9 cellular contexts compared by ENCODE assay signal in genomic region chr2:27322301-27322765, GRCh38. TPM values are rescaled to one million over a fixed set of nuclear protein-coding genes. Genes with fewer than 3 reads are reported as not detected.
DNase-seq lines count a peak whose midpoint lies in the region; ATAC-seq and TF ChIP-seq lines count a peak whose summit lies in the region.
"Had no signal": no experiment of that assay in that cellular context is flagged by ENCODE, and none has a peak within 500 bp of the region (broad histone marks: within the 10 kb centered on the region; RNA-seq: fewer than 3 reads in every experiment).

No MANE protein-coding gene starts in this region.

- intact Hi-C loops in CD4-positive, alpha-beta memory T cell (cut with micrococcal nuclease), result loop anchor here (1.0 kb wide), 1 partner anchor 48 kb away; the partner anchor contains the start of genes EIF2B4 and SNX17

- H2AFZ ChIP-seq in parathyroid adenoma, result peak overlapping the region; percentile 90

- H3K4me3 ChIP-seq in CD4-positive, alpha-beta memory T cell (ENCODE audit: low read length in 2 of 2), result peak overlapping the region; percentile 81 to 97
- H3K4me3 ChIP-seq in WERI-Rb-1 (ENCODE audit: low read depth, low read length) (peak overlapping the region; percentile 89), fibroblast of villous mesenchyme (ENCODE audit: low read depth, low read length) (peak overlapping the region; percentile 87), parathyroid adenoma (ENCODE audit: low read depth, low read length) (peak overlapping the region; percentile 95)

- no peaks in the 10 kb centered on the region for H3K9me3 ChIP-seq in CD4-positive, alpha-beta memory T cell (ENCODE audit: control insufficient read depth in 1 of 2, low read length in 2 of 2)
- no peaks in the 10 kb centered on the region for H3K9me3 ChIP-seq in WERI-Rb-1 (ENCODE audit: severe bottlenecking)
- H3K9me3 ChIP-seq in parathyroid adenoma (ENCODE audit: control insufficient read depth, low read length), result no peaks in the 10 kb centered on the region

- no peaks in the 10 kb centered on the region for H3K79me2 ChIP-seq in parathyroid adenoma

- peaks cover 3% of the 10 kb centered on the region for H3K36me3 ChIP-seq in CD4-positive, alpha-beta memory T cell (ENCODE audit: insufficient read depth, low read length)
- H3K36me3 ChIP-seq in WERI-Rb-1 (peaks cover 21% of the 10 kb centered on the region), parathyroid adenoma (ENCODE audit: control insufficient read depth, insufficient read depth, low read length) (no peaks in the 10 kb centered on the region)

- POLR2A ChIA-PET in CD4-positive, alpha-beta memory T cell (lab: Charles Lee; ENCODE audit: partially characterized antibody), result interaction anchor here (0.6 to 3.3 kb wide), 20 partner anchors 10 to 359 kb away, joined by 3 to 19 read pairs (median 5); partner anchors contain the start of genes AGBL5, EIF2B4, GTF3C2 and NRBP1

- H3K27me3 Mint-ChIP-seq in CD4-positive, alpha-beta memory T cell, result no peaks in the 10 kb centered on the region

- H3K27ac ChIP-seq in CD4-positive, alpha-beta memory T cell (ENCODE audit: low read depth, low read length), result peak overlapping the region; percentile 95
- peak overlapping the region; percentile 91 for H3K27ac ChIP-seq in WERI-Rb-1
- peak overlapping the region; percentile 97 for H3K27ac ChIP-seq in parathyroid adenoma

- peak overlapping the region; percentile 64 for H3K9ac ChIP-seq in parathyroid adenoma

- peak overlapping the region; percentile 96 for H3K4me2 ChIP-seq in parathyroid adenoma (ENCODE audit: low read length)

- peaks cover 13 to 29% of the 10 kb centered on the region in 2 donors for H3K36me3 Mint-ChIP-seq in CD4-positive, alpha-beta memory T cell

- ATAC-seq in HG03135 (IDR thresholded peaks at IDR 0.05; ENCODE audit: unreplicated experiment) (peak; percentile 20), GM18520 (IDR thresholded peaks at IDR 0.05; ENCODE audit: unreplicated experiment) (no peak), GM18909 (IDR thresholded peaks at IDR 0.05; ENCODE audit: poor library complexity, unreplicated experiment) (no peak)

- peaks cover 12 to 28% (median 18%) of the 10 kb centered on the region in 4 donors for H3K4me1 Mint-ChIP-seq in CD4-positive, alpha-beta memory T cell

- peak in 2 of 5 donors; percentile 6 to 12 for DNase-seq in CD4-positive, alpha-beta memory T cell
- DNase-seq in WERI-Rb-1 (peak; percentile 29), fibroblast of villous mesenchyme (ENCODE audit: low read depth) (peak; percentile 37), NCI-H1930 (lab: John Stamatoyannopoulos, UW) (no peak)

- no peak for TF ChIP-seq CTCF in WERI-Rb-1 (IDR thresholded peaks at IDR 0.05; ENCODE audit: low read depth, low read length)
- TF ChIP-seq CTCF in fibroblast of villous mesenchyme (IDR thresholded peaks at IDR 0.05; ENCODE audit: insufficient read depth, low read depth, low read length), result no peak
- no peak for TF ChIP-seq CTCF in parathyroid adenoma (IDR thresholded peaks at IDR 0.05)

- H3K4me1 ChIP-seq in CD4-positive, alpha-beta memory T cell (ENCODE audit: insufficient read depth, low read length), result peaks cover 25% of the 10 kb centered on the region
- peaks cover 18% of the 10 kb centered on the region for H3K4me1 ChIP-seq in parathyroid adenoma

- H3K27me3 ChIP-seq in CD4-positive, alpha-beta memory T cell (ENCODE audit: insufficient read depth, low read length), result no peaks in the 10 kb centered on the region
- H3K27me3 ChIP-seq in WERI-Rb-1 (ENCODE audit: insufficient read depth, low read depth, severe bottlenecking), result no peaks in the 10 kb centered on the region
- H3K27me3 ChIP-seq in parathyroid adenoma (ENCODE audit: control insufficient read depth, insufficient read depth, low read length), result no peaks in the 10 kb centered on the region

- H3K4me3 Mint-ChIP-seq in CD4-positive, alpha-beta memory T cell, result peak overlapping the region; percentile 95 to 100 (median 96)

- peak overlapping the region; percentile 96 to 100 (median 98) for H3K27ac Mint-ChIP-seq in CD4-positive, alpha-beta memory T cell

- peaks cover 0 to 2% (median 0%) of the 10 kb centered on the region in 8 donors for H3K9me3 Mint-ChIP-seq in CD4-positive, alpha-beta memory T cell

- CTCF ChIA-PET in CD4-positive, alpha-beta memory T cell (lab: Charles Lee; ENCODE audit: partially characterized antibody), result interaction anchor here (1.0 to 1.9 kb wide), 3 partner anchors 19 to 49 kb away, joined by 3 to 17 read pairs (median 4); no protein-coding TSS in a partner anchor

RNA-seq across cellular contexts. Expression of gene MPV17, which starts 0.6 kb away (rescaled TPM):
- total RNA-seq in CD4-positive, alpha-beta memory T cell, result 10 to 100 TPM; 89.3 to 93.3 TPM
- 100 to 1,000 TPM; 125 to 162 TPM for polyA plus RNA-seq in CD4-positive, alpha-beta memory T cell
- total RNA-seq in fibroblast of villous mesenchyme, result 57.0 and 73.8 TPM in 2 replicates

RNA-seq across cellular contexts. Expression of gene UCN, which starts 14.1 kb away (rescaled TPM):
- total RNA-seq in CD4-positive, alpha-beta memory T cell, result 1 to 10 TPM; 5.1 to 5.4 TPM
- polyA plus RNA-seq in CD4-positive, alpha-beta memory T cell, result under 1 TPM in 1 of 2 donors, not detected in 1; 0.84 TPM
- 0.43 and 0.64 TPM in 2 replicates for total RNA-seq in fibroblast of villous mesenchyme

RNA-seq across cellular contexts. Expression of gene GTF3C2, which starts 34.2 kb away (rescaled TPM):
- 10 to 100 TPM; 82.9 to 90.8 TPM for total RNA-seq in CD4-positive, alpha-beta memory T cell
- polyA plus RNA-seq in CD4-positive, alpha-beta memory T cell, result 10 to 100 TPM; 37.7 to 51.8 TPM
- 30.9 and 36.7 TPM in 2 replicates for total RNA-seq in fibroblast of villous mesenchyme

RNA-seq across cellular contexts. Expression of gene TRIM54, which starts 40.1 kb away (rescaled TPM):
- total RNA-seq in CD4-positive, alpha-beta memory T cell, result under 1 TPM in 1 of 2 experiments, not detected in 1; 0.17 TPM
- polyA plus RNA-seq in CD4-positive, alpha-beta memory T cell, result not detected
- not detected in 2 replicates for total RNA-seq in fibroblast of villous mesenchyme

RNA-seq across cellular contexts. Expression of gene DNAJC5G, which starts 47.1 kb away (rescaled TPM):
- not detected for total RNA-seq in CD4-positive, alpha-beta memory T cell
- polyA plus RNA-seq in CD4-positive, alpha-beta memory T cell, result not detected
- not detected in 2 replicates for total RNA-seq in fibroblast of villous mesenchyme
- total RNA-seq: LHCN-M2 had no signal

Comparison
In these comparisons a context has a peak if more than half of its experiments do, and no peak if none do; other contexts are left out.
1. DNase-seq: peak in WERI-Rb-1 (single experiment) and fibroblast of villous mesenchyme (single experiment); none in NCI-H1930 (0 of 2).
2. Peak in every context shown above with its lines, with median percentiles within 50 percentile points of each other: H3K27ac ChIP-seq and H3K4me3 ChIP-seq.